ENCODE assay signal across 28 cellular contexts in the genomic region with DNA sequence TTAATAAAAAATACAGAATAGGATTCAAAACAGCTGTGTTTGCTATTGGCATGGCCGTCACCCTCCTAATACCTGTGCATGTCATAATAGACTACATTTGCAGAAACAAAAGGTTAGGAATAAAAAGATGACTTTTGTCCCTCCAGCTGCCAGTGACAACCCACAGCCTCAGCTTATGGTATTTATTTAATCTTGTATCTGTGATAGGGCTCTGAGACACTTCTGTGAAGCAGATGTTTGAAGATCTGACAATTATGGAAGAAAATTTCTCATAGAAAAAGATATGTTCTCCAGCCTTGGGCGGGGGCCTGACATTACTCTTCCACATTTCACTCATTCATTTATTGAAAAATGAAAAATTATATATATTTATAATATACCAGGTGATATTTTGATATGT.
DNase-seq lines count a peak whose midpoint lies in the region; ATAC-seq and TF ChIP-seq lines count a peak whose summit lies in the region.
"Had no signal": no experiment of that assay in that cellular context is flagged by ENCODE, and none has a peak within 500 bp of the region (broad histone marks: within the 10 kb centered on the region; RNA-seq: fewer than 3 reads in every experiment).

No MANE protein-coding gene starts in this region.

- H3K4me1 Mint-ChIP-seq in activated CD4-positive, alpha-beta T cell treated with anti-CD3 and anti-CD28 coated beads for 36 hours = peaks cover 82% of the 10 kb centered on the region
- H3K4me1 Mint-ChIP-seq in activated T-helper 17 cell treated with anti-CD3 and anti-CD28 coated beads, Interleukin-2, amount 50 U/mL, for 72 hours = peaks cover 37% of the 10 kb centered on the region
- peaks cover 71 to 79% of the 10 kb centered on the region in 2 donors for H3K4me1 Mint-ChIP-seq in natural killer cell

- intact Hi-C loops in activated CD4-positive, alpha-beta T cell treated with anti-CD3 and anti-CD28 coated beads for 36 hours (cut with DNase I, micrococcal nuclease) = no loop called here
- intact Hi-C loops in natural killer cell (cut with micrococcal nuclease) = no loop called here

- H3K27me3 Mint-ChIP-seq in activated CD4-positive, alpha-beta T cell treated with anti-CD3 and anti-CD28 coated beads for 36 hours = no peaks in the 10 kb centered on the region
- H3K27me3 Mint-ChIP-seq in activated T-helper 17 cell treated with anti-CD3 and anti-CD28 coated beads, Interleukin-2, amount 50 U/mL, for 72 hours = no peaks in the 10 kb centered on the region
- no peaks in the 10 kb centered on the region for H3K27me3 Mint-ChIP-seq in natural killer cell (ENCODE audit: low read depth in 2 of 2)
- H3K27me3 Mint-ChIP-seq: activated CD4-positive, alpha-beta T cell treated with anti-CD3 and anti-CD28 coated beads, Interleukin-2, amount 10 ng/mL, durations not matched to agents 24 days and 14 days had no signal

- no peak for TF ChIP-seq CTCF in natural killer cell (IDR thresholded peaks at IDR 0.05)

- H3K9me3 Mint-ChIP-seq in activated CD4-positive, alpha-beta T cell treated with anti-CD3 and anti-CD28 coated beads for 36 hours (ENCODE audit: low read depth) = no peaks in the 10 kb centered on the region
- no peaks in the 10 kb centered on the region for H3K9me3 Mint-ChIP-seq in activated T-helper 17 cell treated with anti-CD3 and anti-CD28 coated beads, Interleukin-2, amount 50 U/mL, for 72 hours
- no peaks in the 10 kb centered on the region for H3K9me3 Mint-ChIP-seq in natural killer cell
- H3K9me3 Mint-ChIP-seq: activated CD4-positive, alpha-beta T cell treated with anti-CD3 and anti-CD28 coated beads, Interleukin-2, amount 10 ng/mL, durations not matched to agents 24 days and 14 days; mesothelial cell of epicardium; nephron progenitor cell; T-helper 1 cell treated with Interleukin-12 subunit alpha and Interleukin-12 subunit beta and Interleukin-4 antibody, amounts not matched to agents 30 μg/mL and 1 μg/mL, for 36 hours had no signal

- no peak for ATAC-seq in activated CD4-positive, alpha-beta T cell treated with anti-CD3 and anti-CD28 coated beads for 36 hours
- no peak for ATAC-seq in activated T-helper 17 cell treated with anti-CD3 and anti-CD28 coated beads, Interleukin-2, amount 50 U/mL, for 72 hours (replicated peaks)
- no peak for ATAC-seq in natural killer cell
- no peak for ATAC-seq in GM21737 (IDR thresholded peaks at IDR 0.05; ENCODE audit: unreplicated experiment)
- ATAC-seq: foreskin keratinocyte, K562, sciatic nerve, upper lobe of right lung had no signal

- peaks cover 5% of the 10 kb centered on the region for H3K36me3 Mint-ChIP-seq in activated CD4-positive, alpha-beta T cell treated with anti-CD3 and anti-CD28 coated beads for 36 hours (ENCODE audit: low read depth)
- no peaks in the 10 kb centered on the region for H3K36me3 Mint-ChIP-seq in activated T-helper 17 cell treated with anti-CD3 and anti-CD28 coated beads, Interleukin-2, amount 50 U/mL, for 72 hours (ENCODE audit: low read depth)
- no peaks in the 10 kb centered on the region for H3K36me3 Mint-ChIP-seq in natural killer cell
- H3K36me3 Mint-ChIP-seq: mesothelial cell of epicardium had no signal

- peak overlapping the region; percentile 44 for H3K27ac Mint-ChIP-seq in activated CD4-positive, alpha-beta T cell treated with anti-CD3 and anti-CD28 coated beads for 36 hours
- peak overlapping the region; percentile 94 for H3K27ac Mint-ChIP-seq in activated T-helper 17 cell treated with anti-CD3 and anti-CD28 coated beads, Interleukin-2, amount 50 U/mL, for 72 hours
- peak overlapping the region; percentile 88 to 95 for H3K27ac Mint-ChIP-seq in natural killer cell
- H3K27ac Mint-ChIP-seq: mesothelial cell of epicardium, nephron progenitor cell had no signal

- H3K4me3 Mint-ChIP-seq in activated CD4-positive, alpha-beta T cell treated with anti-CD3 and anti-CD28 coated beads for 36 hours = no peak overlapping the region
- peak overlapping the region; percentile 88 for H3K4me3 Mint-ChIP-seq in activated T-helper 17 cell treated with anti-CD3 and anti-CD28 coated beads, Interleukin-2, amount 50 U/mL, for 72 hours
- H3K4me3 Mint-ChIP-seq in natural killer cell = no peak overlapping the region
- H3K4me3 Mint-ChIP-seq: mesothelial cell of epicardium, nephron progenitor cell had no signal

- CTCF ChIA-PET in activated CD4-positive, alpha-beta T cell treated with anti-CD3 and anti-CD28 coated beads for 36 hours (lab: Charles Lee) = interaction anchor here (1.0 to 9.2 kb wide), 5 partner anchors 24 to 61 kb away, joined by 3 to 63 read pairs (median 27); no protein-coding TSS in a partner anchor
- CTCF ChIA-PET in HEK293T (lab: Yijun Ruan, JAX) = no interaction called here

- POLR2A ChIA-PET in activated CD4-positive, alpha-beta T cell treated with anti-CD3 and anti-CD28 coated beads for 36 hours (lab: Charles Lee) = no interaction called here
- POLR2A ChIA-PET in HEK293T (lab: Yijun Ruan, JAX) = no interaction called here

- DNase-seq in activated CD4-positive, alpha-beta T cell treated with anti-CD3 and anti-CD28 coated beads for 36 hours = no peak
- no peak for DNase-seq in activated CD4-positive, alpha-beta T cell treated with anti-CD3 and anti-CD28 coated beads, Interleukin-2, amount 50 U/mL, for 48 hours
- peak; percentile 77 for DNase-seq in NCI-H146 (lab: John Stamatoyannopoulos, UW)
- DNase-seq in natural killer cell = no peak
- DNase-seq in foreskin melanocyte = no peak
- DNase-seq in HEK293T (ENCODE audit: extremely low spot score) = no peak
- DNase-seq: activated CD4-positive, alpha-beta T cell treated with anti-CD3 and anti-CD28 coated beads, Interleukin-2, amount 10 ng/mL, durations not matched to agents 24 days and 14 days; activated gamma-delta T cell; cerebellar nuclear complex; DMS 273 treated with DMSO at 0.1 percent for 48 hours; foreskin keratinocyte; GDM1; HCEC 1CT; left ventricle myocardium inferior; NCI-H1436 treated with DMSO at 0.1 percent for 48 hours; NCI-H2171; NCI-H526 treated with DMSO at 0.1 percent for 48 hours; nephron progenitor cell; PC-9; posterior cingulate gyrus; SJCRH30; upper lobe of right lung had no signal

TF ChIP-seq in HEK293T, 16 proteins besides CTCF, POLR2A, EP300 and RAD21:
- TF ChIP-seq ZNF384 (IDR thresholded peaks at IDR 0.05) (no peak), CTBP1 (IDR thresholded peaks at IDR 0.05; ENCODE audit: borderline replicate concordance) (no peak)
TF ChIP-seq in HEK293T: peak in this region for 0.

Comparison
In these comparisons a context has a peak if more than half of its experiments do, and no peak if none do; other contexts are left out.
1. H3K27ac Mint-ChIP-seq: peak in every context shown above with its lines; median percentile 94 in activated T-helper 17 cell treated with anti-CD3 and anti-CD28 coated beads, Interleukin-2, amount 50 U/mL, for 72 hours; 92 in natural killer cell; 44 in activated CD4-positive, alpha-beta T cell treated with anti-CD3 and anti-CD28 coated beads for 36 hours.